In genomic region chr19:40217921-40218890, GRCh38 we compare ENCODE assay signal across 8 cellular contexts. TPM values are rescaled to one million over a fixed set of nuclear protein-coding genes. Genes with fewer than 3 reads are reported as not detected.
DNase-seq lines count a peak whose midpoint lies in the region; ATAC-seq and TF ChIP-seq lines count a peak whose summit lies in the region.

TSS of gene TTC9B (minus strand) at chr19:40218384. CDS start at chr19:40218381, 3 bp downstream.

- TF ChIP-seq POLR2A in lower leg skin (IDR thresholded peaks at IDR 0.05) = no peak

- peak; percentile 66 to 71 for ATAC-seq in naive thymus-derived CD8-positive, alpha-beta T cell
- no peak for ATAC-seq in HG03571 (IDR thresholded peaks at IDR 0.05; ENCODE audit: unreplicated experiment)
- no peak for ATAC-seq in GM18511 (IDR thresholded peaks at IDR 0.05; ENCODE audit: unreplicated experiment)

- peaks cover 7% of the 10 kb centered on the region for H3K36me3 Mint-ChIP-seq in MCF 10A (ENCODE audit: insufficient read depth, unreplicated experiment)
- H3K36me3 Mint-ChIP-seq in naive thymus-derived CD8-positive, alpha-beta T cell = no peaks in the 10 kb centered on the region

- intact Hi-C loops in MCF 10A (cut with micrococcal nuclease) = no loop called here
- intact Hi-C loops in lower leg skin (cut with DNase I; ENCODE audit: low total_unique reads) = loop anchor here (5.0 kb wide), 1 partner anchor 1546 kb away; no protein-coding TSS in a partner anchor

- peaks cover 15% of the 10 kb centered on the region for H3K27me3 Mint-ChIP-seq in MCF 10A (ENCODE audit: insufficient read depth, unreplicated experiment)
- peaks cover 22 to 53% (median 32%) of the 10 kb centered on the region in 5 donors for H3K27me3 Mint-ChIP-seq in naive thymus-derived CD8-positive, alpha-beta T cell

- no peak within 1 kb of the TSS for H3K4me3 ChIP-seq in lower leg skin (ENCODE audit: low read depth, poor library complexity, severe bottlenecking)

- peaks cover 8% of the 10 kb centered on the region for H3K9me3 Mint-ChIP-seq in MCF 10A (ENCODE audit: unreplicated experiment)
- H3K9me3 Mint-ChIP-seq in naive thymus-derived CD8-positive, alpha-beta T cell = peaks cover 0 to 4% (median 0%) of the 10 kb centered on the region in 9 donors

- WGBS in lower leg skin, 2 donors = 5 to 8% methylated on average over 29 to 63 of the region's 76 CpGs

- DNase-seq in ELF-1 (ENCODE audit: low read depth, low spot score) = peak; percentile 75
- peak; percentile 20 for DNase-seq in RPMI8226
- no peak for DNase-seq in MCF 10A (ENCODE audit: unreplicated experiment)
- DNase-seq in naive thymus-derived CD8-positive, alpha-beta T cell = peak; percentile 35 to 72 (median 59)
- no peak for DNase-seq in lower leg skin (ENCODE audit: low spot score in 2 of 2)
- DNase-seq in NCI-H1092 (lab: John Stamatoyannopoulos, UW) = no peak

- no peak for TF ChIP-seq CTCF in MCF 10A (IDR thresholded peaks at IDR 0.05; ENCODE audit: unreplicated experiment)
- no peak for TF ChIP-seq CTCF in lower leg skin (IDR thresholded peaks at IDR 0.05)

- POLR2A ChIA-PET in MCF 10A (lab: Yijun Ruan, JAX) = interaction anchor here (0.6 kb wide), 2 partner anchors 22 to 70 kb away, joined by 3 to 4 read pairs; no protein-coding TSS in a partner anchor
- POLR2A ChIA-PET in naive thymus-derived CD8-positive, alpha-beta T cell (lab: Charles Lee) = interaction anchor here (0.5 to 0.6 kb wide), 3 partner anchors 58 to 311 kb away, joined by 3 to 4 read pairs (median 4); no protein-coding TSS in a partner anchor

- no TSS peak for BruUV-seq in MCF 10A (replicated peaks; lab: Mats Ljungman, UMichigan)

- peaks cover 27% of the 10 kb centered on the region for H3K4me1 Mint-ChIP-seq in MCF 10A (ENCODE audit: insufficient read depth, unreplicated experiment)
- peaks cover 7 to 14% (median 13%) of the 10 kb centered on the region in 4 donors for H3K4me1 Mint-ChIP-seq in naive thymus-derived CD8-positive, alpha-beta T cell

- peak within 1 kb of the TSS; percentile 68 for H3K4me3 Mint-ChIP-seq in MCF 10A (ENCODE audit: unreplicated experiment)
- peak within 1 kb of the TSS in 1 of 10 donors; percentile 22 for H3K4me3 Mint-ChIP-seq in naive thymus-derived CD8-positive, alpha-beta T cell

- no peak within 1 kb of the TSS for H3K27ac Mint-ChIP-seq in MCF 10A (ENCODE audit: low read depth, unreplicated experiment)
- H3K27ac Mint-ChIP-seq in naive thymus-derived CD8-positive, alpha-beta T cell = peak within 1 kb of the TSS in 1 of 10 donors; percentile 78

- CTCF ChIA-PET in MCF 10A (lab: Yijun Ruan, JAX) = interaction anchor here (0.6 to 4.2 kb wide), 3 partner anchors 28 to 1086 kb away, joined by 3 to 36 read pairs (median 3); no protein-coding TSS in a partner anchor

RNA-seq across cellular contexts. Expression of gene TTC9B, which starts in this region (rescaled TPM):
- total RNA-seq in MCF 10A (2022) = not detected in 2 replicates
- not detected for total RNA-seq in naive thymus-derived CD8-positive, alpha-beta T cell
- not detected for polyA plus RNA-seq in naive thymus-derived CD8-positive, alpha-beta T cell
- not detected for total RNA-seq in lower leg skin

Comparison
In these comparisons a context has a peak if more than half of its experiments do, and no peak if none do; other contexts are left out.
1. Peak in DNase-seq and ATAC-seq in naive thymus-derived CD8-positive, alpha-beta T cell; RNA of the gene not detected or under 1 TPM.
2. DNase-seq: peak in ELF-1 (single experiment) and RPMI8226 (single experiment); none in MCF 10A (single experiment), lower leg skin (0 of 2) and NCI-H1092 (single experiment).